ENCODE assay signal across 10 cellular contexts in the genomic region with DNA sequence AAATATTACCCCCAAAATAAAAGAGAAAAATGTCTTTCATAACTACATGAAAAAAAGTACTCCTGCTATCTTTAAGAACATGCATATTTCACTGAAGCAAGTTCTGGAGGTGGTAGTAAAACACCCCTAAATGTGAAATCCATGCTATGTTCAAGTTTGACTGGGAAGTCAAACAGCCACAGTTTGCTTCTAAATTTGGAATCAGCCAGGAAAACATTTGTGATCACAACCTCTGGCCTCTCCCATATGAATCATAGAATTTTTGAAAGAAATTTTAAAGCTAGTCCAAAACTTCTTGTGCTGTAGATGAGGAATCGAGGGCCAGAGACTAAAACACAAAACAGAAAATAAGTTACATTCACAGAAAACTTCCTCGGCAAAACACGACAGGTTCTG. TPM values are rescaled to one million over a fixed set of nuclear protein-coding genes. Genes with fewer than 3 reads are reported as not detected.
DNase-seq lines count a peak whose midpoint lies in the region; ATAC-seq, FAIRE-seq and TF ChIP-seq lines count a peak whose summit lies in the region.
"Had no signal": no experiment of that assay in that cellular context is flagged by ENCODE, and none has a peak within 500 bp of the region (broad histone marks: within the 10 kb centered on the region; RNA-seq: fewer than 3 reads in every experiment).

No MANE protein-coding gene starts in this region.

- in situ Hi-C loops in KBM-7 (cut with MboI; ENCODE audit: low pct_unique_long_range_greater_than_20kb, low sequenced_read_pairs): no loop called here

- H3K9me3 ChIP-seq in kidney (ENCODE audit: control insufficient read depth in 1 of 2, low read length in 2 of 2): no peaks in the 10 kb centered on the region
- H3K9me3 ChIP-seq in subcutaneous abdominal adipose tissue (ENCODE audit: control insufficient read depth in 5 of 5, low read length in 5 of 5): no peaks in the 10 kb centered on the region

- no peaks in the 10 kb centered on the region for H3K9me3 Mint-ChIP-seq in brain

- H3K4me1 Mint-ChIP-seq in brain: peaks cover 73% of the 10 kb centered on the region

- peaks cover 4% of the 10 kb centered on the region for H3K27me3 Mint-ChIP-seq in brain

- no peaks in the 10 kb centered on the region for H3K36me3 ChIP-seq in kidney (ENCODE audit: control insufficient read depth in 1 of 2, insufficient read depth in 2 of 2, low read length in 2 of 2)
- H3K36me3 ChIP-seq in subcutaneous abdominal adipose tissue (ENCODE audit: control insufficient read depth in 5 of 5, insufficient read depth in 5 of 5, low read length in 5 of 5): no peaks in the 10 kb centered on the region

- H3K36me3 Mint-ChIP-seq in brain: peaks cover 7% of the 10 kb centered on the region

- H3K9ac ChIP-seq in kidney (ENCODE audit: low read length in 2 of 2) (peak overlapping the region in 1 of 2 donors; percentile 10), subcutaneous abdominal adipose tissue (ENCODE audit: low read length in 5 of 5) (peak overlapping the region in 4 of 5 donors; percentile 26 to 77 (median 50))

- peak overlapping the region in 1 of 2 donors; percentile 8 for H3K4me3 ChIP-seq in kidney (ENCODE audit: low read length in 2 of 2)
- H3K4me3 ChIP-seq in subcutaneous abdominal adipose tissue (ENCODE audit: low read depth in 1 of 5, low read length in 5 of 5): peak overlapping the region; percentile 5 to 37 (median 19)

- H3K27ac ChIP-seq in kidney (ENCODE audit: low read depth in 2 of 2, low read length in 2 of 2) (peak overlapping the region; percentile 83 to 91), subcutaneous abdominal adipose tissue (ENCODE audit: low read depth, low read length) (peak overlapping the region; percentile 99), foreskin keratinocyte (no peak overlapping the region)

- TF ChIP-seq CTCF in brain (conservative IDR thresholded peaks at IDR 0.05): no peak
- no peak for TF ChIP-seq CTCF in kidney (IDR thresholded peaks at IDR 0.05; ENCODE audit: borderline replicate concordance, extremely low read depth, insufficient read depth)
- no peak for TF ChIP-seq CTCF in foreskin keratinocyte (conservative IDR thresholded peaks at IDR 0.05)

- H3K27ac Mint-ChIP-seq in brain: peak overlapping the region in 2 of 5 experiments; percentile 93 to 94
- H3K27ac Mint-ChIP-seq: activated CD4-positive, alpha-beta T cell treated with anti-CD3 and anti-CD28 coated beads for 36 hours had no signal

- intact Hi-C loops in kidney (cut with DNase I): no loop called here

- no peak for ATAC-seq in foreskin keratinocyte

- H3K27me3 ChIP-seq in subcutaneous abdominal adipose tissue (ENCODE audit: control insufficient read depth in 5 of 5, insufficient read depth in 4 of 5, low read length in 5 of 5) (no peaks in the 10 kb centered on the region), foreskin keratinocyte (peaks cover 12% of the 10 kb centered on the region)

- peak overlapping the region in 4 of 5 experiments; percentile 40 to 84 (median 52) for H3K4me3 Mint-ChIP-seq in brain
- H3K4me3 Mint-ChIP-seq: activated CD4-positive, alpha-beta T cell treated with anti-CD3 and anti-CD28 coated beads for 36 hours had no signal

- no peak for FAIRE-seq in kidney (lab: Jason Lieb, UNC)
- FAIRE-seq: H1 had no signal

- DNase-seq in HCEC 1CT (peak; percentile 87), kidney (no peak), KBM-7 (no peak), foreskin keratinocyte (no peak), KG1 (lab: John Stamatoyannopoulos, UW) (no peak)
- no peak for DNase-seq in activated T-cell treated with anti-CD3 and anti-CD28 coated beads, Interleukin-2, amount 50 U/mL, for 48 hours
- DNase-seq: activated CD4-positive, alpha-beta T cell treated with anti-CD3 and anti-CD28 coated beads for 36 hours had no signal

- H3K4me1 ChIP-seq in kidney (ENCODE audit: control insufficient read depth in 1 of 2, insufficient read depth in 1 of 2, low read depth in 1 of 2, low read length in 2 of 2) (peaks cover 31 to 38% of the 10 kb centered on the region in 2 donors), subcutaneous abdominal adipose tissue (ENCODE audit: control insufficient read depth in 5 of 5, insufficient read depth in 5 of 5, low read length in 5 of 5) (peaks cover 15 to 83% (median 78%) of the 10 kb centered on the region in 5 donors), foreskin keratinocyte (no peaks in the 10 kb centered on the region)

RNA-seq across cellular contexts. Expression of a gene that starts 6.6 kb away (rescaled TPM):
- 107 TPM for polyA plus RNA-seq in brain (ENCODE audit: insufficient read depth, low read depth, low replicate concordance)
- total RNA-seq in kidney: 169 TPM
- 33.5 TPM for polyA plus RNA-seq in kidney (ENCODE audit: insufficient read depth, low read depth, low replicate concordance)
- total RNA-seq in foreskin keratinocyte: 0.61 and 0.88 TPM in 2 replicates
- 0.26 and 0.32 TPM in 2 replicates for polyA plus RNA-seq in foreskin keratinocyte

RNA-seq across cellular contexts. Expression of a gene that starts 35.1 kb away (rescaled TPM):
- polyA plus RNA-seq in brain (ENCODE audit: insufficient read depth, low read depth, low replicate concordance) (48.5 TPM), kidney (ENCODE audit: insufficient read depth, low read depth, low replicate concordance) (91.1 TPM), foreskin keratinocyte (130 and 138 TPM in 2 replicates)
- total RNA-seq in kidney (71.4 TPM), foreskin keratinocyte (101 and 108 TPM in 2 replicates)

Comparison
In these comparisons a context has a peak if more than half of its experiments do, and no peak if none do; other contexts are left out.
1. RNA of a gene that starts 6.6 kb away (polyA plus RNA-seq): 107 TPM in brain (single experiment) and 33.5 TPM in kidney (single experiment); 0.26 to 0.32 TPM in foreskin keratinocyte; every median in the first group is over 10 times any median in the second.